Comparison of ENCODE assay signal across 8 cellular contexts in genomic region chr13:98570929-98571372, GRCh38. TPM values are rescaled to one million over a fixed set of nuclear protein-coding genes. Genes with fewer than 3 reads are reported as not detected.
DNase-seq lines count a peak whose midpoint lies in the region; ATAC-seq and TF ChIP-seq lines count a peak whose summit lies in the region.

No MANE protein-coding gene starts in this region.

- no peaks in the 10 kb centered on the region for H3K9me3 Mint-ChIP-seq in activated naive CD8-positive, alpha-beta T cell treated with anti-CD3 and anti-CD28 coated beads, Interleukin-2, amount 10 ng/mL, durations not matched to agents 7 days and 5 days

- peak overlapping the region; percentile 47 to 71 for H3K27ac ChIP-seq in testis

- peak; percentile 51 to 57 for ATAC-seq in activated CD4-positive, CD25-positive, alpha-beta regulatory T cell treated with anti-CD3 and anti-CD28 coated beads, Interleukin-2, amount 50 U/mL, for 24 hours
- ATAC-seq in HG02642 (IDR thresholded peaks at IDR 0.05; ENCODE audit: poor library complexity, unreplicated experiment) = peak; percentile 87
- peak; percentile 74 for ATAC-seq in activated naive CD8-positive, alpha-beta T cell treated with anti-CD3 and anti-CD28 coated beads, Interleukin-2, amount 10 ng/mL, durations not matched to agents 7 days and 5 days (ENCODE audit: low read depth)

- intact Hi-C loops in testis (cut with DNase I; ENCODE audit: low total_unique reads) = loop anchor here (10.0 kb wide), 1 partner anchor 96 kb away; no protein-coding TSS in a partner anchor

- H3K27ac Mint-ChIP-seq in activated naive CD8-positive, alpha-beta T cell treated with anti-CD3 and anti-CD28 coated beads, Interleukin-2, amount 10 ng/mL, durations not matched to agents 7 days and 5 days = peak overlapping the region; percentile 88

- WGBS in testis, 2 donors = 46 to 59% methylated on average over 10 of the region's 10 CpGs

- peaks cover 30% of the 10 kb centered on the region for H3K36me3 Mint-ChIP-seq in activated naive CD8-positive, alpha-beta T cell treated with anti-CD3 and anti-CD28 coated beads, Interleukin-2, amount 10 ng/mL, durations not matched to agents 7 days and 5 days

- no peak overlapping the region for H3K4me3 ChIP-seq in testis

- no peak for TF ChIP-seq POLR2A in testis (IDR thresholded peaks at IDR 0.05)

- H3K4me1 Mint-ChIP-seq in activated naive CD8-positive, alpha-beta T cell treated with anti-CD3 and anti-CD28 coated beads, Interleukin-2, amount 10 ng/mL, durations not matched to agents 7 days and 5 days = peaks cover 79% of the 10 kb centered on the region

- no peak for DNase-seq in activated CD4-positive, CD25-positive, alpha-beta regulatory T cell (lab: John Stamatoyannopoulos, UW)
- DNase-seq in NCI-H2227 (lab: John Stamatoyannopoulos, UW; ENCODE audit: unreplicated experiment) (peak; percentile 5), kidney tubule cell (ENCODE audit: low spot score) (peak; percentile 97), testis (peak; percentile 47), NCI-H2081 (lab: John Stamatoyannopoulos, UW) (no peak)
- peak; percentile 45 for DNase-seq in activated naive CD8-positive, alpha-beta T cell treated with anti-CD3 and anti-CD28 coated beads, Interleukin-2, amount 10 ng/mL, durations not matched to agents 7 days and 5 days

- POLR2A ChIA-PET in activated naive CD8-positive, alpha-beta T cell treated with anti-CD3 and anti-CD28 coated beads, Interleukin-2, amount 10 ng/mL, durations not matched to agents 7 days and 5 days (lab: Charles Lee) = interaction anchor here (0.6 to 1.5 kb wide), 4 partner anchors 8 to 101 kb away, joined by 3 to 4 read pairs (median 3); no protein-coding TSS in a partner anchor

- no peak for TF ChIP-seq CTCF in testis (IDR thresholded peaks at IDR 0.05)

- peaks cover 54% of the 10 kb centered on the region for H3K4me1 ChIP-seq in testis

- no peaks in the 10 kb centered on the region for H3K27me3 Mint-ChIP-seq in activated naive CD8-positive, alpha-beta T cell treated with anti-CD3 and anti-CD28 coated beads, Interleukin-2, amount 10 ng/mL, durations not matched to agents 7 days and 5 days

- H3K27me3 ChIP-seq in testis = no peaks in the 10 kb centered on the region

- peak overlapping the region; percentile 79 for H3K4me3 Mint-ChIP-seq in activated naive CD8-positive, alpha-beta T cell treated with anti-CD3 and anti-CD28 coated beads, Interleukin-2, amount 10 ng/mL, durations not matched to agents 7 days and 5 days

- no peaks in the 10 kb centered on the region for H3K9me3 ChIP-seq in testis

- H3K36me3 ChIP-seq in testis (ENCODE audit: low read depth, missing control alignments) = no peaks in the 10 kb centered on the region

RNA-seq across cellular contexts. Expression of gene STK24, which starts 6.0 kb away (rescaled TPM):
- 100 to 1,000 TPM; 140 to 147 TPM for total RNA-seq in activated naive CD8-positive, alpha-beta T cell treated with anti-CD3 and anti-CD28 coated beads, Interleukin-2, amount 10 ng/mL, durations not matched to agents 7 days and 5 days
- 100 to 1,000 TPM; 151 to 172 TPM for total RNA-seq in testis
- 97.4 TPM for polyA plus RNA-seq in testis (ENCODE audit: insufficient read depth, low read depth, low replicate concordance)

Comparison
In these comparisons a context has a peak if more than half of its experiments do, and no peak if none do; other contexts are left out.
1. DNase-seq: peak in NCI-H2227 (single experiment), activated naive CD8-positive, alpha-beta T cell treated with anti-CD3 and anti-CD28 coated beads, Interleukin-2, amount 10 ng/mL, durations not matched to agents 7 days and 5 days (single experiment), kidney tubule cell (single experiment) and testis (single experiment); none in activated CD4-positive, CD25-positive, alpha-beta regulatory T cell (0 of 4) and NCI-H2081 (0 of 2).
2. Peak in every context shown above with its lines, with median percentiles within 50 percentile points of each other: ATAC-seq.